In the genomic region with DNA sequence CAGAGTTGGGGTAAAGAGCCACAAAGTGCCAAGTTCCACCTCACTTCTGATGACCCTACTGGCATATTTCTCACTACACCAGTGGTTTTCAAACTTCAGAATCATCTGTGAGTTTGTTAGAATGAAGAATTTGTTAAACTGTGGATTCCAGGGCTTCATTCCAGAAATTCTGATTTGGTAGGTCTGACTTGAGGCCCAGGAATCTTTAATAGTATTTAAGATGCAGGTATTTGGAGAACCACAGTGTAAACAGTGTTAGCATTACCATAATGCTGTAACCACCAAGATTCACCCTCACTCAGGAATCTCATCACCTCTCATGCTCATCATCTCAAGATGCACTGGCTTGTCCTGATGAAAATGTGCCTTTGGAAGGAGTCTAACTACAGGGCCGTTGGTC, we compare ENCODE assay signal across 18 cellular contexts.
"Had no signal": no experiment of that assay in that cellular context is flagged by ENCODE, and none has a peak within 500 bp of the region (broad histone marks: within the 10 kb centered on the region; RNA-seq: fewer than 3 reads in every experiment).

No MANE protein-coding gene starts in this region.

- ATAC-seq: activated CD4-positive, CD25-positive, alpha-beta regulatory T cell treated with anti-CD3 and anti-CD28 coated beads, Interleukin-2, amount 50 U/mL, for 24 hours; body of pancreas; left lung had no signal

- H3K27me3 ChIP-seq: body of pancreas, dorsolateral prefrontal cortex, left lung, stomach had no signal

- H3K9me3 ChIP-seq: body of pancreas, left lung, stomach had no signal

- DNase-seq: activated CD4-positive, alpha-beta T cell treated with anti-CD3 and anti-CD28 coated beads, Interleukin-2, amount 50 U/mL, for 1 hour; activated CD8-positive, alpha-beta memory T cell treated with anti-CD3 and anti-CD28 coated beads, Interleukin-2, amount 50 U/mL, for 4 hours; activated effector memory CD4-positive, alpha-beta T cell treated with anti-CD3 and anti-CD28 coated beads, Interleukin-2, amount 50 U/mL, for 16 hours; activated naive CD4-positive, alpha-beta T cell treated with anti-CD3 and anti-CD28 coated beads, Interleukin-2, amount 50 U/mL, for 16 hours; activated T-cell treated with anti-CD3 and anti-CD28 coated beads, Interleukin-2, amount 50 U/mL, for 48 hours; body of pancreas; dorsolateral prefrontal cortex; foreskin melanocyte; glutamatergic neuron; hippocampal formation; islet precursor cell; left lung; mammary epithelial cell; stomach; T-helper 1 cell; T1000 had no signal

- H3K4me3 ChIP-seq: body of pancreas, dorsolateral prefrontal cortex, left lung, stomach had no signal

- H3K27ac ChIP-seq: body of pancreas, dorsolateral prefrontal cortex, epithelial cell of prostate, left lung, stomach had no signal

- H3K4me1 ChIP-seq: body of pancreas, left lung, stomach had no signal
